7 cellular contexts compared by ENCODE assay signal in genomic region chr2:54568876-54569298, GRCh38.
DNase-seq lines count a peak whose midpoint lies in the region; ATAC-seq and TF ChIP-seq lines count a peak whose summit lies in the region.

No MANE protein-coding gene starts in this region.

- H3K4me1 Mint-ChIP-seq in activated naive CD8-positive, alpha-beta T cell (ENCODE audit: low read depth) = peaks cover 89% of the 10 kb centered on the region
- peaks cover 85% of the 10 kb centered on the region for H3K4me1 Mint-ChIP-seq in progenitor cell of endocrine pancreas (ENCODE audit: low read depth)

- no peak for TF ChIP-seq CTCF in progenitor cell of endocrine pancreas (IDR thresholded peaks at IDR 0.05; ENCODE audit: unreplicated experiment)
- TF ChIP-seq CTCF in RWPE1 (conservative IDR thresholded peaks at IDR 0.05; ENCODE audit: low read depth) = no peak

- ATAC-seq in GM19025 (IDR thresholded peaks at IDR 0.05; ENCODE audit: low read depth, unreplicated experiment) (peak; percentile 29), HG02943 (IDR thresholded peaks at IDR 0.05; ENCODE audit: low read depth, unreplicated experiment) (peak; percentile 33)

- POLR2A ChIA-PET in RWPE1 (lab: Yijun Ruan, JAX; ENCODE audit: low non-redundant PET) = no interaction called here

- H3K27me3 Mint-ChIP-seq in activated naive CD8-positive, alpha-beta T cell = no peaks in the 10 kb centered on the region
- no peaks in the 10 kb centered on the region for H3K27me3 Mint-ChIP-seq in progenitor cell of endocrine pancreas

- H3K27ac Mint-ChIP-seq in activated naive CD8-positive, alpha-beta T cell = peak overlapping the region; percentile 100
- H3K27ac Mint-ChIP-seq in progenitor cell of endocrine pancreas = peak overlapping the region; percentile 96

- H3K27ac ChIP-seq in RWPE1 = no peak overlapping the region

- no peaks in the 10 kb centered on the region for H3K9me3 Mint-ChIP-seq in activated naive CD8-positive, alpha-beta T cell (ENCODE audit: low read depth)
- H3K9me3 Mint-ChIP-seq in progenitor cell of endocrine pancreas (ENCODE audit: low read depth) = no peaks in the 10 kb centered on the region

- peaks cover 3% of the 10 kb centered on the region for H3K36me3 Mint-ChIP-seq in activated naive CD8-positive, alpha-beta T cell
- peaks cover 2% of the 10 kb centered on the region for H3K36me3 Mint-ChIP-seq in progenitor cell of endocrine pancreas (ENCODE audit: insufficient read depth)

- peak overlapping the region; percentile 86 for H3K4me3 Mint-ChIP-seq in activated naive CD8-positive, alpha-beta T cell
- peak overlapping the region; percentile 49 for H3K4me3 Mint-ChIP-seq in progenitor cell of endocrine pancreas (ENCODE audit: low read depth)

- no peak for DNase-seq in progenitor cell of endocrine pancreas (ENCODE audit: low spot score, unreplicated experiment)
- DNase-seq in RWPE1 (ENCODE audit: low spot score) = no peak
- DNase-seq in EL = no peak
- no peak for DNase-seq in DMS53 (lab: John Stamatoyannopoulos, UW)

- CTCF ChIA-PET in RWPE1 (lab: Yijun Ruan, JAX) = no interaction called here
